1 cellular context compared by ENCODE assay signal in the genomic region with DNA sequence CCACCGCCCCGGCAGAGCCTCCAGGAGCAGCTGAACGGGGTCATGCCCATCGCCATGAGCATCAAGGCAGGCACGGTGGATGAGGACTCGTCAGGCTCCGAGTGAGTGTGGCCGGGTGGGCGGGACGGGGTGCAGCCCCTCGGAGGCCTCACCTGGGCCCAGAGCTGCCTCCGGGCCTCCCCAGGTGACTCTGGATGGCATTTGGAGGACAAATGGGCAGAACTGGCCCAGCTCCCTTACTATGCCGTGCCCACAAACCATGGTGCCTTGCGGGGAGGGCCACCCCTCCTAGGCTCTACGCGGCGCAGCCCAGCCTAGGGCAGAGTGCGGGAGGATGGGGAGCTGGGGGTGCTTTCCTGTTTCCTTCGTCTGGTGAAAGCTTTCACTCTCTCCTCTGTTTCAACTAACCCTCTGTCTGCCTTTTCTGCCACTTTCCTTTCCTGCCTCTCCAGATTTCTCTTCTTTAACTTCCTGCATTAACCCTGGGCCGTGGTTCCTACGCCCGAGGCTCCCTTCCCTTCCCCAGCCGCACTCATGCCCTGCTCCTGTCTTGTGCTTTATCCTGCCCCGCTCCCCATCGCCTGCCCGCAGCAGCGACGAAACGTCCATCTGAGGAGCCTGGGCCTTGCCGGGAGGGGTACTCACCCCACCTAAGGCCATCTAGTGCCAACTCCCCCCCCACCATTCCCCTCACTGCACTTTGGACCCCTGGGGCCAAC.
TF ChIP-seq lines count a peak whose summit lies in the region.

No MANE protein-coding gene starts in this region.

TF ChIP-seq in WTC11, 78 proteins besides CTCF, POLR2A, EP300 and RAD21 (continued from another document):
- TF ChIP-seq, protein P1, sequence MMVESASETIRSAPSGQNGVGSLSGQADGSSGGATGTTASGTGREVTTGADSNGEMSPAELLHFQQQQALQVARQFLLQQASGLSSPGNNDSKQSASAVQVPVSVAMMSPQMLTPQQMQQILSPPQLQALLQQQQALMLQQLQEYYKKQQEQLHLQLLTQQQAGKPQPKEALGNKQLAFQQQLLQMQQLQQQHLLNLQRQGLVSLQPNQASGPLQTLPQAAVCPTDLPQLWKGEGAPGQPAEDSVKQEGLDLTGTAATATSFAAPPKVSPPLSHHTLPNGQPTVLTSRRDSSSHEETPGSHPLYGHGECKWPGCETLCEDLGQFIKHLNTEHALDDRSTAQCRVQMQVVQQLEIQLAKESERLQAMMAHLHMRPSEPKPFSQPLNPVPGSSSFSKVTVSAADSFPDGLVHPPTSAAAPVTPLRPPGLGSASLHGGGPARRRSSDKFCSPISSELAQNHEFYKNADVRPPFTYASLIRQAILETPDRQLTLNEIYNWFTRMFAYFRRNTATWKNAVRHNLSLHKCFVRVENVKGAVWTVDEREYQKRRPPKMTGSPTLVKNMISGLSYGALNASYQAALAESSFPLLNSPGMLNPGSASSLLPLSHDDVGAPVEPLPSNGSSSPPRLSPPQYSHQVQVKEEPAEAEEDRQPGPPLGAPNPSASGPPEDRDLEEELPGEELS (CRISPR knock-in tag; IDR thresholded peaks at IDR 0.05), result no peak
- TF ChIP-seq NR2C2 (CRISPR knock-in tag; IDR thresholded peaks at IDR 0.05), result no peak
- no peak for TF ChIP-seq OVOL2 (CRISPR knock-in tag; IDR thresholded peaks at IDR 0.05; ENCODE audit: borderline replicate concordance)
- no peak for TF ChIP-seq CBFB (CRISPR knock-in tag; IDR thresholded peaks at IDR 0.05; ENCODE audit: low read depth)
- TF ChIP-seq, protein P2, sequence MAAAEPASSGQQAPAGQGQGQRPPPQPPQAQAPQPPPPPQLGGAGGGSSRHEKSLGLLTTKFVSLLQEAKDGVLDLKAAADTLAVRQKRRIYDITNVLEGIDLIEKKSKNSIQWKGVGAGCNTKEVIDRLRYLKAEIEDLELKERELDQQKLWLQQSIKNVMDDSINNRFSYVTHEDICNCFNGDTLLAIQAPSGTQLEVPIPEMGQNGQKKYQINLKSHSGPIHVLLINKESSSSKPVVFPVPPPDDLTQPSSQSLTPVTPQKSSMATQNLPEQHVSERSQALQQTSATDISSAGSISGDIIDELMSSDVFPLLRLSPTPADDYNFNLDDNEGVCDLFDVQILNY (CRISPR knock-in tag; IDR thresholded peaks at IDR 0.05), result no peak
- no peak for TF ChIP-seq TP53 (CRISPR knock-in tag; IDR thresholded peaks at IDR 0.05)
- TF ChIP-seq, protein P3, sequence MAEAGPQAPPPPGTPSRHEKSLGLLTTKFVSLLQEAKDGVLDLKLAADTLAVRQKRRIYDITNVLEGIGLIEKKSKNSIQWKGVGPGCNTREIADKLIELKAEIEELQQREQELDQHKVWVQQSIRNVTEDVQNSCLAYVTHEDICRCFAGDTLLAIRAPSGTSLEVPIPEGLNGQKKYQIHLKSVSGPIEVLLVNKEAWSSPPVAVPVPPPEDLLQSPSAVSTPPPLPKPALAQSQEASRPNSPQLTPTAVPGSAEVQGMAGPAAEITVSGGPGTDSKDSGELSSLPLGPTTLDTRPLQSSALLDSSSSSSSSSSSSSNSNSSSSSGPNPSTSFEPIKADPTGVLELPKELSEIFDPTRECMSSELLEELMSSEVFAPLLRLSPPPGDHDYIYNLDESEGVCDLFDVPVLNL (CRISPR knock-in tag; IDR thresholded peaks at IDR 0.05; ENCODE audit: borderline replicate concordance, low read depth), result no peak
- no peak for TF ChIP-seq ELF4 (CRISPR knock-in tag; IDR thresholded peaks at IDR 0.05; ENCODE audit: low read depth)
- no peak for TF ChIP-seq MXD4 (CRISPR knock-in tag; IDR thresholded peaks at IDR 0.05; ENCODE audit: borderline replicate concordance)
- TF ChIP-seq, protein P4, sequence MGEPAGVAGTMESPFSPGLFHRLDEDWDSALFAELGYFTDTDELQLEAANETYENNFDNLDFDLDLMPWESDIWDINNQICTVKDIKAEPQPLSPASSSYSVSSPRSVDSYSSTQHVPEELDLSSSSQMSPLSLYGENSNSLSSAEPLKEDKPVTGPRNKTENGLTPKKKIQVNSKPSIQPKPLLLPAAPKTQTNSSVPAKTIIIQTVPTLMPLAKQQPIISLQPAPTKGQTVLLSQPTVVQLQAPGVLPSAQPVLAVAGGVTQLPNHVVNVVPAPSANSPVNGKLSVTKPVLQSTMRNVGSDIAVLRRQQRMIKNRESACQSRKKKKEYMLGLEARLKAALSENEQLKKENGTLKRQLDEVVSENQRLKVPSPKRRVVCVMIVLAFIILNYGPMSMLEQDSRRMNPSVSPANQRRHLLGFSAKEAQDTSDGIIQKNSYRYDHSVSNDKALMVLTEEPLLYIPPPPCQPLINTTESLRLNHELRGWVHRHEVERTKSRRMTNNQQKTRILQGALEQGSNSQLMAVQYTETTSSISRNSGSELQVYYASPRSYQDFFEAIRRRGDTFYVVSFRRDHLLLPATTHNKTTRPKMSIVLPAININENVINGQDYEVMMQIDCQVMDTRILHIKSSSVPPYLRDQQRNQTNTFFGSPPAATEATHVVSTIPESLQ (CRISPR knock-in tag; IDR thresholded peaks at IDR 0.05), result no peak
- no peak for TF ChIP-seq MYBL2 (CRISPR knock-in tag; IDR thresholded peaks at IDR 0.05)
- TF ChIP-seq JAZF1 (CRISPR knock-in tag; IDR thresholded peaks at IDR 0.05), result no peak
- TF ChIP-seq, protein P5, sequence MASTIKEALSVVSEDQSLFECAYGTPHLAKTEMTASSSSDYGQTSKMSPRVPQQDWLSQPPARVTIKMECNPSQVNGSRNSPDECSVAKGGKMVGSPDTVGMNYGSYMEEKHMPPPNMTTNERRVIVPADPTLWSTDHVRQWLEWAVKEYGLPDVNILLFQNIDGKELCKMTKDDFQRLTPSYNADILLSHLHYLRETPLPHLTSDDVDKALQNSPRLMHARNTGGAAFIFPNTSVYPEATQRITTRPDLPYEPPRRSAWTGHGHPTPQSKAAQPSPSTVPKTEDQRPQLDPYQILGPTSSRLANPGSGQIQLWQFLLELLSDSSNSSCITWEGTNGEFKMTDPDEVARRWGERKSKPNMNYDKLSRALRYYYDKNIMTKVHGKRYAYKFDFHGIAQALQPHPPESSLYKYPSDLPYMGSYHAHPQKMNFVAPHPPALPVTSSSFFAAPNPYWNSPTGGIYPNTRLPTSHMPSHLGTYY (CRISPR knock-in tag; IDR thresholded peaks at IDR 0.05), result no peak
- no peak for TF ChIP-seq ETV6 (CRISPR knock-in tag; IDR thresholded peaks at IDR 0.05)
- no peak for TF ChIP-seq ZNF263 (CRISPR knock-in tag; IDR thresholded peaks at IDR 0.05; ENCODE audit: low read depth)
- no peak for TF ChIP-seq ZNF671 (CRISPR knock-in tag; IDR thresholded peaks at IDR 0.05)
